15 cellular contexts compared by ENCODE assay signal in genomic region chr2:45793998-45794720, GRCh38.
DNase-seq lines count a peak whose midpoint lies in the region; ATAC-seq and TF ChIP-seq lines count a peak whose summit lies in the region.
"Had no signal": no experiment of that assay in that cellular context is flagged by ENCODE, and none has a peak within 500 bp of the region (broad histone marks: within the 10 kb centered on the region; RNA-seq: fewer than 3 reads in every experiment).

No MANE protein-coding gene starts in this region.

- H3K4me1 Mint-ChIP-seq in nephron progenitor cell, result peaks cover 36% of the 10 kb centered on the region

- CTCF ChIA-PET in GM10248 (lab: Yijun Ruan, JAX), result interaction anchor here (1.1 to 7.7 kb wide), 3 partner anchors 9 to 15 kb away, joined by 3 to 66 read pairs (median 16); no protein-coding TSS in a partner anchor

- peaks cover 7% of the 10 kb centered on the region for H3K27me3 Mint-ChIP-seq in nephron progenitor cell (ENCODE audit: low read depth, poor library complexity)
- H3K27me3 Mint-ChIP-seq: activated T-helper 17 cell treated with anti-CD3 and anti-CD28 coated beads, Interleukin-2, amount 50 U/mL, for 72 hours had no signal

- TF ChIP-seq CTCF in nephron progenitor cell (IDR thresholded peaks at IDR 0.05), result no peak
- no peak for TF ChIP-seq CTCF in GM10248 (IDR thresholded peaks at IDR 0.05; ENCODE audit: control extremely low read depth, extremely low read depth, low read depth, missing control alignments)

- no peak overlapping the region for H3K4me3 Mint-ChIP-seq in nephron progenitor cell
- H3K4me3 Mint-ChIP-seq: activated CD8-positive, alpha-beta T cell treated with anti-CD3 and anti-CD28 coated beads, Interleukin-2, amount 10 ng/mL, durations not matched to agents 7 days and 5 days; activated T-helper 17 cell treated with anti-CD3 and anti-CD28 coated beads, Interleukin-2, amount 50 U/mL, for 72 hours; HFFc6 had no signal

- H3K27ac Mint-ChIP-seq in nephron progenitor cell, result peak overlapping the region; percentile 52
- H3K27ac Mint-ChIP-seq: activated CD8-positive, alpha-beta T cell treated with anti-CD3 and anti-CD28 coated beads, Interleukin-2, amount 10 ng/mL, durations not matched to agents 7 days and 5 days; activated T-helper 17 cell treated with anti-CD3 and anti-CD28 coated beads, Interleukin-2, amount 50 U/mL, for 72 hours; HFFc6 had no signal

- DNase-seq in AG20443 (ENCODE audit: low spot score) (peak; percentile 27), NCI-H187 treated with DMSO at 0.1 percent for 48 hours (lab: John Stamatoyannopoulos, UW) (peak; percentile 97), dermis blood vessel endothelial cell (peak; percentile 47), nephron progenitor cell (no peak), GM10248 (ENCODE audit: extremely low spot score) (no peak), GM19238 (ENCODE audit: insufficient read length, low spot score) (no peak)
- DNase-seq in activated CD8-positive, alpha-beta memory T cell treated with anti-CD3 and anti-CD28 coated beads, Interleukin-2, amount 50 U/mL, for 48 hours, result no peak
- DNase-seq: activated CD8-positive, alpha-beta T cell treated with anti-CD3 and anti-CD28 coated beads, Interleukin-2, amount 10 ng/mL, durations not matched to agents 7 days and 5 days; amniotic stem cell; HFFc6; hippocampal formation; NCI-H146; posterior cingulate gyrus had no signal

- no peak for ATAC-seq in HG02938 (IDR thresholded peaks at IDR 0.05; ENCODE audit: unreplicated experiment)
- ATAC-seq: activated CD8-positive, alpha-beta T cell treated with anti-CD3 and anti-CD28 coated beads, Interleukin-2, amount 10 ng/mL, durations not matched to agents 7 days and 5 days; activated T-helper 17 cell treated with anti-CD3 and anti-CD28 coated beads, Interleukin-2, amount 50 U/mL, for 72 hours had no signal

- no peaks in the 10 kb centered on the region for H3K9me3 Mint-ChIP-seq in nephron progenitor cell
- H3K9me3 Mint-ChIP-seq: activated T-helper 17 cell treated with anti-CD3 and anti-CD28 coated beads, Interleukin-2, amount 50 U/mL, for 72 hours; HFFc6 had no signal

- POLR2A ChIA-PET in GM10248 (lab: Yijun Ruan, JAX), result no interaction called here

- no peaks in the 10 kb centered on the region for H3K36me3 Mint-ChIP-seq in nephron progenitor cell (ENCODE audit: low read depth)

Comparison
In these comparisons a context has a peak if more than half of its experiments do, and no peak if none do; other contexts are left out.
1. DNase-seq: peak in AG20443 (single experiment), NCI-H187 treated with DMSO at 0.1 percent for 48 hours (single experiment) and dermis blood vessel endothelial cell (single experiment); none in nephron progenitor cell (single experiment), activated CD8-positive, alpha-beta memory T cell treated with anti-CD3 and anti-CD28 coated beads, Interleukin-2, amount 50 U/mL, for 48 hours (single experiment), GM10248 (single experiment) and GM19238 (single experiment).